12 cellular contexts compared by ENCODE assay signal in the genomic region with DNA sequence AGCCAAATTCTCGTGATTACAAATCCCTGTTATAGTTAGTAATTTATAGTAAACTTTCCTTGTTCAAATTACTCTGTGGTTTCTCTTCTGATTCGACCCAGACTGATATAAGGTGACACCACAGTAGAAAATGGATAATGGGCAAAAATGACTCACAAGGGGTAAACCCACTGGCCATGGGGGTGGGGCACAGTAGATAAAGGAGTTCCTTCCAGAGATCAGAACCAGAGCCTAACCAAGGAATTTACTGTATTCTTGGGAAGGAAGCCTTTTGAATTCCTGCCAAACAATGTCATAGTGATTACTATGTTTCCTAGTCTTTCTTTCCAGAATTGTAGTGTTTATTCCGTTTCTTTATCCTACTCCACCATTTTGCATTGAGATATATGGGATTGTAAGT. TPM values are rescaled to one million over a fixed set of nuclear protein-coding genes. Genes with fewer than 3 reads are reported as not detected.
DNase-seq lines count a peak whose midpoint lies in the region; ATAC-seq and TF ChIP-seq lines count a peak whose summit lies in the region.
"Had no signal": no experiment of that assay in that cellular context is flagged by ENCODE, and none has a peak within 500 bp of the region (broad histone marks: within the 10 kb centered on the region; RNA-seq: fewer than 3 reads in every experiment).

No MANE protein-coding gene starts in this region.

- no peaks in the 10 kb centered on the region for H3K4me1 ChIP-seq in upper lobe of left lung
- H3K4me1 ChIP-seq: A549 had no signal

- H3K9me3 Mint-ChIP-seq in activated CD4-positive, alpha-beta T cell treated with anti-CD3 and anti-CD28 coated beads for 36 hours (ENCODE audit: low read depth), result no peaks in the 10 kb centered on the region
- H3K9me3 Mint-ChIP-seq in activated CD4-positive, alpha-beta T cell treated with anti-CD3 and anti-CD28 coated beads, Interleukin-2, amount 10 ng/mL, durations not matched to agents 7 days and 5 days, result no peaks in the 10 kb centered on the region
- H3K9me3 Mint-ChIP-seq in activated naive CD8-positive, alpha-beta T cell (ENCODE audit: low read depth), result peaks cover 4% of the 10 kb centered on the region

- intact Hi-C loops in activated CD4-positive, alpha-beta T cell treated with anti-CD3 and anti-CD28 coated beads for 36 hours (cut with DNase I, micrococcal nuclease), result loop anchor here (1.0 to 2.0 kb wide), 4 partner anchors 22 to 29 kb away; partner anchors contain the start of genes GPC5 (in 2 of the 2) and MIR17HG (in 1 of the 2)

- DNase-seq in activated CD4-positive, alpha-beta T cell treated with anti-CD3 and anti-CD28 coated beads for 36 hours, result peak; percentile 76
- DNase-seq in activated CD4-positive, alpha-beta T cell treated with anti-CD3 and anti-CD28 coated beads, Interleukin-2, amount 10 ng/mL, durations not matched to agents 7 days and 5 days, result no peak
- peak; percentile 57 for DNase-seq in renal cortical epithelial cell (ENCODE audit: low read depth)
- DNase-seq in RKO (ENCODE audit: low spot score), result no peak
- DNase-seq in upper lobe of left lung, result no peak
- no peak for DNase-seq in WERI-Rb-1
- DNase-seq: Karpas-422, NCI-H2227 treated with DMSO at 0.1 percent for 48 hours had no signal

- 45 to 47% methylated on average over 3 of the region's 3 CpGs for WGBS in upper lobe of left lung, 2 donors

- ATAC-seq in activated CD4-positive, alpha-beta T cell treated with anti-CD3 and anti-CD28 coated beads for 36 hours, result peak; percentile 81
- ATAC-seq in HG02981 (IDR thresholded peaks at IDR 0.05; ENCODE audit: unreplicated experiment), result peak; percentile 37
- ATAC-seq in upper lobe of left lung (ENCODE audit: low FRiP score in 2 of 2), result no peak
- ATAC-seq: A549 had no signal

- POLR2A ChIA-PET in activated CD4-positive, alpha-beta T cell treated with anti-CD3 and anti-CD28 coated beads for 36 hours (lab: Charles Lee), result interaction anchor here (0.9 to 1.5 kb wide), 2 partner anchors 22 to 23 kb away, joined by 3 to 5 read pairs; partner anchors contain the start of gene MIR17HG
- POLR2A ChIA-PET in activated CD4-positive, alpha-beta T cell treated with anti-CD3 and anti-CD28 coated beads, Interleukin-2, amount 10 ng/mL, durations not matched to agents 7 days and 5 days (lab: Charles Lee), result no interaction called here

- H3K27ac ChIP-seq in upper lobe of left lung (no peak overlapping the region), WERI-Rb-1 (no peak overlapping the region)
- H3K27ac ChIP-seq: A549 had no signal

- H3K4me1 Mint-ChIP-seq in activated CD4-positive, alpha-beta T cell treated with anti-CD3 and anti-CD28 coated beads for 36 hours, result peaks cover 43% of the 10 kb centered on the region
- H3K4me1 Mint-ChIP-seq in activated CD4-positive, alpha-beta T cell treated with anti-CD3 and anti-CD28 coated beads, Interleukin-2, amount 10 ng/mL, durations not matched to agents 7 days and 5 days, result peaks cover 6% of the 10 kb centered on the region
- H3K4me1 Mint-ChIP-seq in activated naive CD8-positive, alpha-beta T cell (ENCODE audit: low read depth), result peaks cover 20% of the 10 kb centered on the region

- no peak for TF ChIP-seq CTCF in upper lobe of left lung (IDR thresholded peaks at IDR 0.05)
- TF ChIP-seq CTCF in WERI-Rb-1 (IDR thresholded peaks at IDR 0.05; ENCODE audit: low read depth, low read length), result no peak

- CTCF ChIA-PET in activated CD4-positive, alpha-beta T cell treated with anti-CD3 and anti-CD28 coated beads for 36 hours (lab: Charles Lee), result interaction anchor here (1.0 to 1.6 kb wide), 3 partner anchors 11 to 37 kb away, joined by 3 to 7 read pairs (median 4); no protein-coding TSS in a partner anchor
- CTCF ChIA-PET in activated CD4-positive, alpha-beta T cell treated with anti-CD3 and anti-CD28 coated beads, Interleukin-2, amount 10 ng/mL, durations not matched to agents 7 days and 5 days (lab: Charles Lee), result no interaction called here

- H3K27me3 Mint-ChIP-seq in activated CD4-positive, alpha-beta T cell treated with anti-CD3 and anti-CD28 coated beads for 36 hours, result peaks cover 6% of the 10 kb centered on the region
- no peaks in the 10 kb centered on the region for H3K27me3 Mint-ChIP-seq in activated CD4-positive, alpha-beta T cell treated with anti-CD3 and anti-CD28 coated beads, Interleukin-2, amount 10 ng/mL, durations not matched to agents 7 days and 5 days
- H3K27me3 Mint-ChIP-seq in activated naive CD8-positive, alpha-beta T cell, result peaks cover 8% of the 10 kb centered on the region

- H3K36me3 Mint-ChIP-seq in activated CD4-positive, alpha-beta T cell treated with anti-CD3 and anti-CD28 coated beads for 36 hours (ENCODE audit: low read depth), result peaks cover 3% of the 10 kb centered on the region
- peaks cover 5% of the 10 kb centered on the region for H3K36me3 Mint-ChIP-seq in activated CD4-positive, alpha-beta T cell treated with anti-CD3 and anti-CD28 coated beads, Interleukin-2, amount 10 ng/mL, durations not matched to agents 7 days and 5 days (ENCODE audit: low read depth)
- peaks cover 3% of the 10 kb centered on the region for H3K36me3 Mint-ChIP-seq in activated naive CD8-positive, alpha-beta T cell

- H3K36me3 ChIP-seq in upper lobe of left lung, result no peaks in the 10 kb centered on the region
- no peaks in the 10 kb centered on the region for H3K36me3 ChIP-seq in WERI-Rb-1

- TF ChIP-seq EP300 in upper lobe of left lung (IDR thresholded peaks at IDR 0.05), result no peak

- H3K27ac Mint-ChIP-seq in activated CD4-positive, alpha-beta T cell treated with anti-CD3 and anti-CD28 coated beads for 36 hours, result peak overlapping the region; percentile 93
- no peak overlapping the region for H3K27ac Mint-ChIP-seq in activated CD4-positive, alpha-beta T cell treated with anti-CD3 and anti-CD28 coated beads, Interleukin-2, amount 10 ng/mL, durations not matched to agents 7 days and 5 days
- H3K27ac Mint-ChIP-seq in activated naive CD8-positive, alpha-beta T cell, result peak overlapping the region; percentile 92

- no peak for TF ChIP-seq POLR2A in upper lobe of left lung (IDR thresholded peaks at IDR 0.05)

- H3K4me3 Mint-ChIP-seq in activated CD4-positive, alpha-beta T cell treated with anti-CD3 and anti-CD28 coated beads for 36 hours, result no peak overlapping the region
- H3K4me3 Mint-ChIP-seq in activated CD4-positive, alpha-beta T cell treated with anti-CD3 and anti-CD28 coated beads, Interleukin-2, amount 10 ng/mL, durations not matched to agents 7 days and 5 days, result no peak overlapping the region
- H3K4me3 Mint-ChIP-seq in activated naive CD8-positive, alpha-beta T cell, result no peak overlapping the region

- H3K27me3 ChIP-seq in upper lobe of left lung (no peaks in the 10 kb centered on the region), WERI-Rb-1 (ENCODE audit: insufficient read depth, low read depth, severe bottlenecking) (no peaks in the 10 kb centered on the region)

- H3K4me3 ChIP-seq in upper lobe of left lung (no peak overlapping the region), WERI-Rb-1 (ENCODE audit: low read depth, low read length) (no peak overlapping the region)
- H3K4me3 ChIP-seq: A549, lung had no signal

- no peaks in the 10 kb centered on the region for H3K9me3 ChIP-seq in upper lobe of left lung
- H3K9me3 ChIP-seq in WERI-Rb-1 (ENCODE audit: severe bottlenecking), result no peaks in the 10 kb centered on the region
- H3K9me3 ChIP-seq: A549 had no signal

RNA-seq across cellular contexts. Expression of gene MIR17HG, which starts 21.9 kb away (rescaled TPM):
- total RNA-seq in activated CD4-positive, alpha-beta T cell treated with anti-CD3 and anti-CD28 coated beads for 36 hours, result 10 to 100 TPM; 13.8 to 26.7 TPM
- total RNA-seq in activated CD4-positive, alpha-beta T cell treated with anti-CD3 and anti-CD28 coated beads, Interleukin-2, amount 10 ng/mL, durations not matched to agents 7 days and 5 days, result 1 to 10 TPM; 8.1 to 8.7 TPM
- total RNA-seq in renal cortical epithelial cell (5.2 and 10.6 TPM in 2 replicates), upper lobe of left lung (1 to 10 TPM in 5 of 6 donors, not detected in 1; 3.1 to 4.5 (median 4.2) TPM)

RNA-seq across cellular contexts. Expression of gene GPC5, which starts 29.0 kb away (rescaled TPM):
- under 1 TPM; 0.63 to 0.66 TPM for total RNA-seq in activated CD4-positive, alpha-beta T cell treated with anti-CD3 and anti-CD28 coated beads for 36 hours
- total RNA-seq in activated CD4-positive, alpha-beta T cell treated with anti-CD3 and anti-CD28 coated beads, Interleukin-2, amount 10 ng/mL, durations not matched to agents 7 days and 5 days, result under 1 TPM in 1 of 2 experiments, not detected in 1; 0.06 TPM
- total RNA-seq in renal cortical epithelial cell, result 0.75 TPM in 1 of 2 replicates, not detected in the other
- 10 to 100 TPM in 4 of 6 donors, 1 to 10 TPM in 2; 7.6 to 51.4 (median 12.8) TPM for total RNA-seq in upper lobe of left lung

Comparison
In these comparisons a context has a peak if more than half of its experiments do, and no peak if none do; other contexts are left out.
1. DNase-seq: peak in activated CD4-positive, alpha-beta T cell treated with anti-CD3 and anti-CD28 coated beads for 36 hours (single experiment) and renal cortical epithelial cell (single experiment); none in activated CD4-positive, alpha-beta T cell treated with anti-CD3 and anti-CD28 coated beads, Interleukin-2, amount 10 ng/mL, durations not matched to agents 7 days and 5 days (single experiment), RKO (single experiment), upper lobe of left lung (0 of 2) and WERI-Rb-1 (single experiment).
2. ATAC-seq: peak in activated CD4-positive, alpha-beta T cell treated with anti-CD3 and anti-CD28 coated beads for 36 hours (single experiment) and HG02981 (single experiment); none in upper lobe of left lung (0 of 2).